In genomic region chr2:168118733-168119518, GRCh38 we compare ENCODE assay signal across 8 cellular contexts.
DNase-seq lines count a peak whose midpoint lies in the region; ATAC-seq and TF ChIP-seq lines count a peak whose summit lies in the region.

No MANE protein-coding gene starts in this region.

- peaks cover 5 to 10% (median 8%) of the 10 kb centered on the region in 3 donors for H3K36me3 Mint-ChIP-seq in immature natural killer cell

- H3K9me3 ChIP-seq in stomach = no peaks in the 10 kb centered on the region

- H3K27me3 Mint-ChIP-seq in immature natural killer cell (ENCODE audit: low read depth in 3 of 3) = no peaks in the 10 kb centered on the region

- H3K4me1 ChIP-seq in stomach = peaks cover 0 to 14% (median 5%) of the 10 kb centered on the region in 4 donors

- H3K36me3 ChIP-seq in stomach = peaks cover 0 to 51% (median 24%) of the 10 kb centered on the region in 4 donors

- TF ChIP-seq EP300 in stomach (IDR thresholded peaks at IDR 0.05) = no peak

- H3K4me3 Mint-ChIP-seq in immature natural killer cell = no peak overlapping the region

- DNase-seq in COLO829 (ENCODE audit: low spot score) = peak; percentile 20
- DNase-seq in NCI-H526 (lab: John Stamatoyannopoulos, UW) = peak; percentile 52 to 82
- peak; percentile 86 for DNase-seq in astrocyte of the spinal cord (ENCODE audit: low read depth, low spot score)
- peak; percentile 42 to 48 (median 46) for DNase-seq in immature natural killer cell
- DNase-seq in stomach = no peak

- intact Hi-C loops in stomach (cut with DNase I; ENCODE audit: low total_unique reads) = loop anchor here (10.0 kb wide), 1 partner anchor 154 kb away; no protein-coding TSS in a partner anchor

- H3K4me3 ChIP-seq in astrocyte of the spinal cord (ENCODE audit: low read depth, low read length) (no peak overlapping the region), stomach (no peak overlapping the region)

- TF ChIP-seq CTCF in astrocyte of the spinal cord (IDR thresholded peaks at IDR 0.05; ENCODE audit: low read depth, low read length) (peak; percentile 62), stomach (IDR thresholded peaks at IDR 0.05) (peak in 5 of 7 experiments; percentile 44 to 64 (median 59))

- H3K4me1 Mint-ChIP-seq in immature natural killer cell = peaks cover 3 to 7% of the 10 kb centered on the region in 2 donors

- no peaks in the 10 kb centered on the region for H3K9me3 Mint-ChIP-seq in immature natural killer cell

- WGBS in stomach, 5 donors = 34 to 57% (median 43%) methylated on average over 10 of the region's 10 CpGs

- ATAC-seq in GM18907 (IDR thresholded peaks at IDR 0.05; ENCODE audit: unreplicated experiment) (peak; percentile 82), HG03354 (IDR thresholded peaks at IDR 0.05; ENCODE audit: poor library complexity, severe bottlenecking, unreplicated experiment) (peak; percentile 77), HG03457 (IDR thresholded peaks at IDR 0.05; ENCODE audit: unreplicated experiment) (no peak)

- in situ Hi-C loops in astrocyte of the spinal cord (cut with HindIII; ENCODE audit: low sequenced_read_pairs) = no loop called here

- H3K27ac Mint-ChIP-seq in immature natural killer cell = no peak overlapping the region

- peak overlapping the region in 2 of 5 donors; percentile 19 to 60 for H3K27ac ChIP-seq in stomach

- TF ChIP-seq POLR2A in stomach (IDR thresholded peaks at IDR 0.05) = no peak

- no peaks in the 10 kb centered on the region for H3K27me3 ChIP-seq in stomach
